ENCODE assay signal across 8 cellular contexts in genomic region chr11:87421422-87421821, GRCh38.
A peak's percentile ranks its signal among the peaks of the same experiment; 100 is the strongest.
DNase-seq lines count a peak whose midpoint lies in the region; ATAC-seq lines count a peak whose summit lies in the region.

No MANE protein-coding gene starts in this region.

- intact Hi-C loops in activated CD4-positive, alpha-beta T cell treated with anti-CD3 and anti-CD28 coated beads for 36 hours (cut with DNase I, micrococcal nuclease) = loop anchor here (1.0 to 5.0 kb wide), 4 partner anchors 69 to 551 kb away; no protein-coding TSS in a partner anchor
- intact Hi-C loops in head of caudate nucleus (cut with DNase I) = loop anchor here (2.0 kb wide), 1 partner anchor 69 kb away; no protein-coding TSS in a partner anchor

- H3K4me1 Mint-ChIP-seq in activated CD4-positive, alpha-beta T cell treated with anti-CD3 and anti-CD28 coated beads for 36 hours = no peaks in the 10 kb centered on the region

- H3K9me3 Mint-ChIP-seq in activated CD4-positive, alpha-beta T cell treated with anti-CD3 and anti-CD28 coated beads for 36 hours (ENCODE audit: low read depth) = no peaks in the 10 kb centered on the region

- ATAC-seq in activated CD4-positive, alpha-beta T cell treated with anti-CD3 and anti-CD28 coated beads for 36 hours = peak; percentile 81
- peak; percentile 77 for ATAC-seq in GM21381 (IDR thresholded peaks at IDR 0.05; ENCODE audit: unreplicated experiment)
- ATAC-seq in HG03565 (IDR thresholded peaks at IDR 0.05; ENCODE audit: unreplicated experiment) = peak; percentile 83

- H3K27ac Mint-ChIP-seq in activated CD4-positive, alpha-beta T cell treated with anti-CD3 and anti-CD28 coated beads for 36 hours = no peak overlapping the region

- no peak overlapping the region for H3K4me3 Mint-ChIP-seq in activated CD4-positive, alpha-beta T cell treated with anti-CD3 and anti-CD28 coated beads for 36 hours

- POLR2A ChIA-PET in activated CD4-positive, alpha-beta T cell treated with anti-CD3 and anti-CD28 coated beads for 36 hours (lab: Charles Lee) = no interaction called here

- CTCF ChIA-PET in activated CD4-positive, alpha-beta T cell treated with anti-CD3 and anti-CD28 coated beads for 36 hours (lab: Charles Lee) = interaction anchor here (0.6 to 5.5 kb wide), 24 partner anchors 9 to 482 kb away, joined by 3 to 81 read pairs (median 4); no protein-coding TSS in a partner anchor

- peak; percentile 13 for DNase-seq in activated CD4-positive, alpha-beta T cell treated with anti-CD3 and anti-CD28 coated beads for 36 hours
- no peak for DNase-seq in activated CD4-positive, alpha-beta T cell treated with anti-CD3 and anti-CD28 coated beads, Interleukin-2, amount 50 U/mL, for 4 hours
- DNase-seq in NCI-H460 (ENCODE audit: extremely low read depth, low read depth) (peak; percentile 56), head of caudate nucleus (peak in 23 of 42 donors; percentile 8 to 80 (median 37)), pons (ENCODE audit: low spot score) (peak; percentile 83)
- peak; percentile 26 to 31 for DNase-seq in activated T-cell treated with anti-CD3 and anti-CD28 coated beads, Interleukin-2, amount 50 U/mL, for 48 hours

- H3K27me3 Mint-ChIP-seq in activated CD4-positive, alpha-beta T cell treated with anti-CD3 and anti-CD28 coated beads for 36 hours = peaks cover 3% of the 10 kb centered on the region

- H3K36me3 Mint-ChIP-seq in activated CD4-positive, alpha-beta T cell treated with anti-CD3 and anti-CD28 coated beads for 36 hours (ENCODE audit: low read depth) = no peaks in the 10 kb centered on the region

Comparison
In these comparisons a context has a peak if more than half of its experiments do, and no peak if none do; other contexts are left out.
1. DNase-seq: peak in activated CD4-positive, alpha-beta T cell treated with anti-CD3 and anti-CD28 coated beads for 36 hours (single experiment), NCI-H460 (single experiment), activated T-cell treated with anti-CD3 and anti-CD28 coated beads, Interleukin-2, amount 50 U/mL, for 48 hours (2 of 2), head of caudate nucleus (23 of 42) and pons (single experiment); none in activated CD4-positive, alpha-beta T cell treated with anti-CD3 and anti-CD28 coated beads, Interleukin-2, amount 50 U/mL, for 4 hours (0 of 2).
2. Peak in every context shown above with its lines, with median percentiles within 50 percentile points of each other: ATAC-seq.